8 cellular contexts compared by ENCODE assay signal in genomic region chr4:165537028-165537648, GRCh38.
DNase-seq lines count a peak whose midpoint lies in the region; ATAC-seq and TF ChIP-seq lines count a peak whose summit lies in the region.

No MANE protein-coding gene starts in this region.

- no peak overlapping the region for H3K9ac ChIP-seq in Loucy (ENCODE audit: low read depth, low read length, poor library complexity, severe bottlenecking)

- no peaks in the 10 kb centered on the region for H4K20me1 ChIP-seq in Loucy (ENCODE audit: insufficient read depth, low read length, poor library complexity, severe bottlenecking)

- no peaks in the 10 kb centered on the region for H3K9me3 ChIP-seq in Loucy (ENCODE audit: insufficient read depth, low read depth, low read length)

- DNase-seq in GM03348 (ENCODE audit: low spot score) (peak; percentile 32), glomerular endothelial cell (ENCODE audit: extremely low read depth, low read depth, low spot score) (peak; percentile 75), renal cortical epithelial cell (ENCODE audit: low read depth) (peak; percentile 63), mucosa of gallbladder (ENCODE audit: low spot score) (no peak)
- DNase-seq in activated naive CD4-positive, alpha-beta T cell treated with anti-CD3 and anti-CD28 coated beads, Interleukin-2, amount 50 U/mL, for 72 hours (ENCODE audit: low spot score in 2 of 2), result no peak

- no peaks in the 10 kb centered on the region for H3K36me3 Mint-ChIP-seq in activated naive CD4-positive, alpha-beta T cell treated with anti-CD3 and anti-CD28 coated beads, Interleukin-2, amount 50 U/mL, for 72 hours

- no peak overlapping the region for H3K27ac Mint-ChIP-seq in activated naive CD4-positive, alpha-beta T cell treated with anti-CD3 and anti-CD28 coated beads, Interleukin-2, amount 50 U/mL, for 72 hours

- no peak overlapping the region for H3K27ac ChIP-seq in VCaP

- H3K4me1 ChIP-seq in Loucy (ENCODE audit: insufficient read depth, low read length, poor library complexity, severe bottlenecking), result no peaks in the 10 kb centered on the region

- peak; percentile 81 for TF ChIP-seq CTCF in Loucy (conservative IDR thresholded peaks at IDR 0.05; ENCODE audit: low read length)
- TF ChIP-seq CTCF in VCaP (conservative IDR thresholded peaks at IDR 0.05), result peak; percentile 80

- no peak overlapping the region for H2AFZ ChIP-seq in Loucy (ENCODE audit: low read length)

- no peaks in the 10 kb centered on the region for H3K9me2 ChIP-seq in Loucy (replicated peaks; ENCODE audit: low read depth, low read length)

- H3K9me3 Mint-ChIP-seq in activated naive CD4-positive, alpha-beta T cell treated with anti-CD3 and anti-CD28 coated beads, Interleukin-2, amount 50 U/mL, for 72 hours, result no peaks in the 10 kb centered on the region

- H3K79me2 ChIP-seq in Loucy (ENCODE audit: insufficient read depth, low read length), result no peaks in the 10 kb centered on the region

- H3K4me3 ChIP-seq in Loucy (ENCODE audit: low read length, poor library complexity, severe bottlenecking), result no peak overlapping the region

- no peaks in the 10 kb centered on the region for H3K36me3 ChIP-seq in Loucy (ENCODE audit: insufficient read depth, low read length)

- H3K27me3 ChIP-seq in Loucy (ENCODE audit: insufficient read depth, low read length, poor library complexity, severe bottlenecking), result no peaks in the 10 kb centered on the region

- no peak overlapping the region for H3K4me2 ChIP-seq in Loucy (ENCODE audit: low read depth, low read length, poor library complexity, severe bottlenecking)

- peak; percentile 67 for ATAC-seq in GM21619 (IDR thresholded peaks at IDR 0.05; ENCODE audit: unreplicated experiment)
- ATAC-seq in activated naive CD4-positive, alpha-beta T cell treated with anti-CD3 and anti-CD28 coated beads, Interleukin-2, amount 50 U/mL, for 72 hours, result no peak

- H3F3A ChIP-seq in Loucy (ENCODE audit: low read depth), result no peaks in the 10 kb centered on the region

Comparison
In these comparisons a context has a peak if more than half of its experiments do, and no peak if none do; other contexts are left out.
1. DNase-seq: peak in GM03348 (single experiment), glomerular endothelial cell (single experiment) and renal cortical epithelial cell (single experiment); none in mucosa of gallbladder (single experiment) and activated naive CD4-positive, alpha-beta T cell treated with anti-CD3 and anti-CD28 coated beads, Interleukin-2, amount 50 U/mL, for 72 hours (0 of 2).